8 cellular contexts compared by ENCODE assay signal in the genomic region with DNA sequence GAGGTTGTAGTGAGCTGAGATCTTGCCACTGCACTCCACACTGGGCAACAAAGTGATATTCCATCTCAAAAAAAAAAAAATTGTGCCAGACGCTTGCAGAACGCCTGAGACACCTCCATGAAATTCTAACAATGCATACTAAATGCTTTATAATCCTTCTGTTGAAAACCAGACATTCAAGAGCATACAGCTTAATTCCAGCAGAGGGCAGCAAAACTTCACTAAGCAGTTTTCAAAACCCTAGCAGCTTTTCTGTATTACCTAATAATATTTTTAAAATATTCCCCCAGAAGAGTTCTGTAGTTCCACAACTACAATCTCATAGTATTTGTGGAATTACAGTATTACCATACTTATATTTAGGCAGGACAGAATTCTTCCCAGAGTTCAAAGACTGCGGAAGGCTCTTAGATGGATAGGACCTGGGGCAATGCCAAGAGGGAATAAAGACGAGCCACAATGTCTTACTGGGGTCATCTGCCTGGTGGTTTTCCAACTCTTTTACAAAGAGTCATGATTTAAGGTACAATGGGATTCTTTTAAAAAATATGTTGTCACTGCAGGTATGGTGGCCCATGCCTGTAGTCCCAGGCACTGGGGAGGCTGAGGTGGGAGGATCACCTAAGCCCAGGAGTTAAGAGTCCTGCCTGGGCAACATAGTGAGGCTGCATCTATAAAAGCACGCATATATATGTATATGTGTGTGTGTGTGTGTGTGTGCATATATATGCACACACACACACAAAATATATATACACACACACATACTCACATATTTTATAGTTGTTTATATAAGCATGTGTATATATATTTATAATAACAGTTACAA. TPM values are rescaled to one million over a fixed set of nuclear protein-coding genes. Genes with fewer than 3 reads are reported as not detected.
DNase-seq lines count a peak whose midpoint lies in the region; ATAC-seq, FAIRE-seq and TF ChIP-seq lines count a peak whose summit lies in the region.

No MANE protein-coding gene starts in this region.

- ATAC-seq in GM12878: peak; percentile 85
- ATAC-seq in HG02759 (IDR thresholded peaks at IDR 0.05; ENCODE audit: unreplicated experiment): no peak

- H3K27me3 ChIP-seq in GM12878 (replicated peaks in 1 of 2; ENCODE audit: control insufficient read depth in 2 of 2, insufficient read depth in 2 of 2, low read length in 1 of 2): no peaks in the 10 kb centered on the region
- no peaks in the 10 kb centered on the region for H3K27me3 ChIP-seq in iPS DF 6.9 (ENCODE audit: control insufficient read depth, insufficient read depth, low read length)
- no peaks in the 10 kb centered on the region for H3K27me3 ChIP-seq in spleen (replicated peaks in 1 of 7)

- intact Hi-C loops in GM12878 (cut with micrococcal nuclease; ENCODE audit: unreplicated experiment) (loop anchor here (1.0 to 10.0 kb wide), 4 partner anchors 98 to 362 kb away; partner anchors contain the start of gene SPATA12), spleen (cut with DNase I; ENCODE audit: low total_unique reads) (loop anchor here (2.0 kb wide), 1 partner anchor 286 kb away; no protein-coding TSS in a partner anchor)

- H2AFZ ChIP-seq in GM12878 (ENCODE audit: control insufficient read depth, low read depth, low read length): no peak overlapping the region

- RAD21 ChIA-PET in GM12878 (lab: Charles Lee; ENCODE audit: unreplicated experiment): interaction anchor here (0.6 to 7.4 kb wide), 27 partner anchors 13 to 397 kb away, joined by 3 to 388 read pairs (median 4); partner anchors contain the start of gene ARHGEF3

- TF ChIP-seq EP300 in GM12878 (IDR thresholded peaks at IDR 0.05; ENCODE audit: borderline replicate concordance in 1 of 2, control insufficient read depth in 1 of 2, low read depth in 2 of 2, low read length in 2 of 2): no peak

- in situ Hi-C loops in GM12878 (cut with MboI): loop anchor here (5.0 kb wide), 1 partner anchor 290 kb away; no protein-coding TSS in a partner anchor

- H3K4me3 ChIP-seq in GM12878 (no peak overlapping the region), iPS DF 6.9 (ENCODE audit: low read length) (no peak overlapping the region), spleen (no peak overlapping the region)

- peak; percentile 99 for TF ChIP-seq RAD21 in GM12878 (IDR thresholded peaks at IDR 0.05; ENCODE audit: insufficient read depth, low read depth, low read length)

- H3K36me3 ChIP-seq in GM12878 (ENCODE audit: control insufficient read depth in 2 of 2, insufficient read depth in 2 of 2, low read length in 1 of 2) (no peaks in the 10 kb centered on the region), iPS DF 6.9 (ENCODE audit: control insufficient read depth, insufficient read depth, low read length) (no peaks in the 10 kb centered on the region), spleen (no peaks in the 10 kb centered on the region)

- no peaks in the 10 kb centered on the region; the same call in 2 of the 3 replicates for H3K9me3 ChIP-seq in GM12878 (replicated peaks; ENCODE audit: control insufficient read depth, insufficient read depth, low read length)
- no peaks in the 10 kb centered on the region for H3K9me3 ChIP-seq in iPS DF 6.9 (ENCODE audit: control insufficient read depth, insufficient read depth, low read length)
- H3K9me3 ChIP-seq in spleen: no peaks in the 10 kb centered on the region

- CTCF ChIA-PET in GM12878 (lab: Yijun Ruan, JAX): interaction anchor here (0.6 to 8.5 kb wide), 51 partner anchors 10 to 413 kb away, joined by 3 to 429 read pairs (median 4); partner anchors contain the start of genes ARHGEF3 and CCDC66

- DNase-seq in DMS79 treated with DMSO at 0.1 percent for 48 hours (lab: John Stamatoyannopoulos, UW) (peak; percentile 47), DMS79 (lab: John Stamatoyannopoulos, UW) (no peak), Kasumi-1 (lab: John Stamatoyannopoulos, UW) (peak; percentile 75 to 84), RPMI8226 (peak; percentile 74), GM12878 (ENCODE audit: low read depth, low spot score) (no peak), iPS DF 6.9 (ENCODE audit: low read depth, low spot score) (peak; percentile 29), spleen (no peak)

- TF ChIP-seq POLR2A in GM12878 (IDR thresholded peaks at IDR 0.05; ENCODE audit: low read depth, low read length): no peak
- no peak for TF ChIP-seq POLR2A in spleen (IDR thresholded peaks at IDR 0.05)

- WGBS in GM12878 (ENCODE audit: insufficient coverage, insufficient replicate concordance, low lambda C conversion rate, missing lambda C conversion rate): 47% methylated on average over 5 of the region's 5 CpGs
- no CpG with 5 or more reads among the region's 5 CpGs for WGBS in iPS DF 6.9 (ENCODE audit: insufficient coverage, insufficient read length)
- 22 to 52% (median 35%) methylated on average over 5 of the region's 5 CpGs for WGBS in spleen, 5 donors

- peaks cover 10% of the 10 kb centered on the region; the same call in 1 of the 2 replicates for H3K4me1 ChIP-seq in GM12878 (ENCODE audit: control insufficient read depth, insufficient read depth, low read length)
- no peaks in the 10 kb centered on the region for H3K4me1 ChIP-seq in iPS DF 6.9 (ENCODE audit: control insufficient read depth, insufficient read depth, low read length)
- peaks cover 0 to 19% (median 10%) of the 10 kb centered on the region in 6 donors for H3K4me1 ChIP-seq in spleen

- H3K9ac ChIP-seq in GM12878 (ENCODE audit: control insufficient read depth, insufficient read depth, low read length): no peak overlapping the region

- peak; percentile 44 for FAIRE-seq in GM12878 (lab: Jason Lieb, UNC)

- SMC1A ChIA-PET in GM12878 (lab: Charles Lee; ENCODE audit: uncharacterized antibody, unreplicated experiment): interaction anchor here (0.7 to 7.6 kb wide), 34 partner anchors 9 to 521 kb away, joined by 3 to 411 read pairs (median 5); partner anchors contain the start of gene ARHGEF3

- no TSS peak for BruUV-seq in GM12878 (replicated peaks; lab: Mats Ljungman, UMichigan)

- POLR2A ChIA-PET in GM12878 (lab: Charles Lee): interaction anchor here (0.6 to 5.6 kb wide), 4 partner anchors 19 to 290 kb away, joined by 3 to 74 read pairs (median 3); partner anchors contain the start of genes ARHGEF3 and TASOR

- TF ChIP-seq CTCF in GM12878 (IDR thresholded peaks at IDR 0.05 in 2 of 3, conservative IDR thresholded peaks at IDR 0.05 in 1 of 3; ENCODE audit: control insufficient read depth in 2 of 3, extremely low read depth in 1 of 3, insufficient read depth in 1 of 3, low read depth in 3 of 3, low read length in 3 of 3) (peak; percentile 66 to 83 (median 70)), spleen (IDR thresholded peaks at IDR 0.05 in 8 of 11, conservative IDR thresholded peaks at IDR 0.05 in 3 of 11) (peak; percentile 76 to 90 (median 84))

- H3K27ac ChIP-seq in GM12878 (ENCODE audit: control insufficient read depth, insufficient read depth) (no peak overlapping the region), iPS DF 6.9 (ENCODE audit: low read length) (no peak overlapping the region), spleen (no peak overlapping the region)

- no peak overlapping the region for H3K4me2 ChIP-seq in GM12878 (ENCODE audit: control insufficient read depth, insufficient read depth)

- H4K20me1 ChIP-seq in GM12878 (ENCODE audit: control insufficient read depth, insufficient read depth): no peaks in the 10 kb centered on the region

- H3K79me2 ChIP-seq in GM12878 (ENCODE audit: control insufficient read depth, insufficient read depth, low read length): no peaks in the 10 kb centered on the region

TF ChIP-seq in GM12878, 131 proteins besides CTCF, POLR2A, EP300 and RAD21 (continues in another document):
- no peak for TF ChIP-seq ZZZ3 (IDR thresholded peaks at IDR 0.05; ENCODE audit: control insufficient read depth, insufficient read length, low read depth)
- TF ChIP-seq ZNF217 (IDR thresholded peaks at IDR 0.05): no peak
- no peak for TF ChIP-seq HSF1 (IDR thresholded peaks at IDR 0.05; ENCODE audit: low read depth, low read length)
- no peak for TF ChIP-seq SMARCA5 (IDR thresholded peaks at IDR 0.05)

RNA-seq across cellular contexts. Expression of gene TASOR, which starts 19.6 kb away (rescaled TPM):
- total RNA-seq in GM12878 (2013; cell fraction: nucleolus; rRNA removed): 120 and 130 TPM in 2 replicates
- total RNA-seq in GM12878 (2014; rRNA removed) (59.2 and 66.6 TPM in 2 replicates), GM12878 (2014; rRNA removed; fragmentation: Illumina TruSeq; extraction: Trizol) (95.1 and 106 TPM in 2 replicates), GM12878 (2021) (53.7 and 54.5 TPM in 2 replicates), spleen (100 to 1,000 TPM in 3 of 7 donors, 10 to 100 TPM in 4; 70.0 to 123 (median 89.3) TPM)
- polyA plus RNA-seq in GM12878 (2011; ENCODE audit: low read depth): 38.7 TPM
- polyA plus RNA-seq in GM12878 (2011; rRNA removed) (70.3 and 123 TPM in 2 replicates), GM12878 (2014; fragmentation: Illumina TruSeq; extraction: Trizol) (78.2 and 109 TPM in 2 replicates), GM12878 (2014; fragmentation: Nextera tagmentation; extraction: Ambion mirVana) (10 to 100 TPM; 29.6 to 30.5 TPM), GM12878 (2014; rRNA removed) (36.0 and 51.5 TPM in 2 replicates), GM12878 (2016; fragmentation: Nextera tagmentation; extraction: Ambion mirVana) (10 to 100 TPM; 32.9 to 33.0 TPM), spleen (10 to 100 TPM; 27.6 to 32.9 (median 30.6) TPM)
- polyA plus RNA-seq in GM12878 (2011; cell fraction: cytosol; rRNA removed): 24.3 and 26.6 TPM in 2 replicates
- polyA plus RNA-seq in GM12878 (2011; cell fraction: nucleus; rRNA removed): 37.5 and 38.6 TPM in 2 replicates
- 34.3 and 47.3 TPM in 2 replicates for polyA plus RNA-seq in GM12878 (2012)
- polyA minus RNA-seq in GM12878 (2011; rRNA and poly(A)+ RNA removed): 67.7 and 78.0 TPM in 2 replicates
- 32.5 and 35.0 TPM in 2 replicates for polyA minus RNA-seq in GM12878 (2011; cell fraction: cytosol; rRNA and poly(A)+ RNA removed)
- 25.5 and 43.7 TPM in 2 replicates for polyA minus RNA-seq in GM12878 (2011; cell fraction: nucleus; rRNA and poly(A)+ RNA removed)

Comparison
In these comparisons a context has a peak if more than half of its experiments do, and no peak if none do; other contexts are left out.
1. DNase-seq: peak in DMS79 treated with DMSO at 0.1 percent for 48 hours (single experiment), Kasumi-1 (2 of 2), RPMI8226 (single experiment) and iPS DF 6.9 (single experiment); none in DMS79 (single experiment), GM12878 (single experiment) and spleen (single experiment).